In genomic region chr13:114129649-114130062, GRCh38 we compare ENCODE assay signal across 9 cellular contexts. TPM values are rescaled to one million over a fixed set of nuclear protein-coding genes. Genes with fewer than 3 reads are reported as not detected.
DNase-seq lines count a peak whose midpoint lies in the region; ATAC-seq and TF ChIP-seq lines count a peak whose summit lies in the region.
"Had no signal": no experiment of that assay in that cellular context is flagged by ENCODE, and none has a peak within 500 bp of the region (broad histone marks: within the 10 kb centered on the region; RNA-seq: fewer than 3 reads in every experiment).

No MANE protein-coding gene starts in this region.

- H3K4me3 Mint-ChIP-seq in CD8-positive, alpha-beta memory T cell = peak overlapping the region; percentile 100
- peak overlapping the region; percentile 100 for H3K4me3 Mint-ChIP-seq in central memory CD8-positive, alpha-beta T cell

- peak overlapping the region; percentile 89 for H3K4me3 ChIP-seq in CD8-positive, alpha-beta memory T cell (ENCODE audit: low read length)
- peak overlapping the region; percentile 47 for H3K4me3 ChIP-seq in OCI-LY7 (ENCODE audit: low read depth, low read length, poor library complexity, severe bottlenecking)
- H3K4me3 ChIP-seq in neuronal stem cell (ENCODE audit: low read length in 2 of 2) = peak overlapping the region in 1 of 2 donors; percentile 95
- H3K4me3 ChIP-seq in testis = no peak overlapping the region

- TF ChIP-seq CTCF in OCI-LY7 (conservative IDR thresholded peaks at IDR 0.05; ENCODE audit: low read length) (no peak), testis (IDR thresholded peaks at IDR 0.05) (no peak)

- no peak overlapping the region for H4K8ac ChIP-seq in neuronal stem cell (ENCODE audit: low read depth, low read length)

- H3K27me3 ChIP-seq in CD8-positive, alpha-beta memory T cell (ENCODE audit: insufficient read depth, low read length, poor library complexity, severe bottlenecking) = no peaks in the 10 kb centered on the region
- peaks cover 0 to 13% (median 0%) of the 10 kb centered on the region in 3 experiments for H3K27me3 ChIP-seq in neuronal stem cell (ENCODE audit: control insufficient read depth in 3 of 3, insufficient read depth in 3 of 3, low read depth in 1 of 3, low read length in 3 of 3)
- H3K27me3 ChIP-seq in testis = no peaks in the 10 kb centered on the region

- H2BK5ac ChIP-seq in neuronal stem cell (ENCODE audit: low read length) = no peak overlapping the region

- H3K79me1 ChIP-seq in neuronal stem cell (ENCODE audit: low read depth, low read length) = peaks cover 2% of the 10 kb centered on the region

- BruUV-seq in OCI-LY7 (replicated peaks; lab: Mats Ljungman, UMichigan) = no TSS peak

- H2BK120ac ChIP-seq in neuronal stem cell (ENCODE audit: low read depth, low read length) = no peak overlapping the region

- no peak overlapping the region for H3K23ac ChIP-seq in neuronal stem cell (ENCODE audit: low read depth, low read length, poor library complexity)

- TF ChIP-seq POLR2A in testis (IDR thresholded peaks at IDR 0.05) = no peak

- H2AFZ ChIP-seq in OCI-LY7 (ENCODE audit: low read length) (no peak overlapping the region), neuronal stem cell (ENCODE audit: low read length) (no peak overlapping the region)

- peaks cover 8% of the 10 kb centered on the region; the same call in 1 of the 2 replicates for H4K20me1 ChIP-seq in OCI-LY7 (ENCODE audit: insufficient read depth, low read length)

- peak overlapping the region; percentile 73 for H3K4me2 ChIP-seq in OCI-LY7 (ENCODE audit: low read length)
- no peak overlapping the region for H3K4me2 ChIP-seq in neuronal stem cell (ENCODE audit: insufficient read depth, low read length, poor library complexity, severe bottlenecking)

- H3K4me1 ChIP-seq in CD8-positive, alpha-beta memory T cell (ENCODE audit: insufficient read depth, low read length) = peaks cover 66% of the 10 kb centered on the region
- H3K4me1 ChIP-seq in OCI-LY7 (ENCODE audit: insufficient read depth, low read length, poor library complexity, severe bottlenecking) (peaks cover 40% of the 10 kb centered on the region), neuronal stem cell (ENCODE audit: control insufficient read depth in 2 of 2, insufficient read depth in 1 of 2, low read depth in 1 of 2, low read length in 2 of 2) (peaks cover 37 to 41% of the 10 kb centered on the region in 2 donors), testis (peaks cover 12% of the 10 kb centered on the region)

- peak overlapping the region; percentile 85 for H3K27ac ChIP-seq in CD8-positive, alpha-beta memory T cell (ENCODE audit: low read depth, low read length)
- no peak overlapping the region for H3K27ac ChIP-seq in OCI-LY7 (ENCODE audit: low read depth, low read length, poor library complexity, severe bottlenecking)
- no peak overlapping the region for H3K27ac ChIP-seq in neuronal stem cell (replicated peaks; ENCODE audit: low read length)
- H3K27ac ChIP-seq in testis = no peak overlapping the region

- H2BK12ac ChIP-seq in neuronal stem cell (ENCODE audit: low read length) = no peak overlapping the region

- no peak for ATAC-seq in central memory CD8-positive, alpha-beta T cell (replicated peaks; ENCODE audit: extremely low read depth, poor library complexity, severe bottlenecking)
- no peak for ATAC-seq in HG03460 (IDR thresholded peaks at IDR 0.05; ENCODE audit: unreplicated experiment)

- peaks cover 11% of the 10 kb centered on the region for H3K36me3 ChIP-seq in CD8-positive, alpha-beta memory T cell (ENCODE audit: insufficient read depth, low read length)
- H3K36me3 ChIP-seq in OCI-LY7 (ENCODE audit: insufficient read depth, low read length) (no peaks in the 10 kb centered on the region), neuronal stem cell (replicated peaks in 1 of 2; ENCODE audit: control insufficient read depth in 2 of 2, insufficient read depth in 2 of 2, low read length in 2 of 2) (peaks cover 0 to 4% of the 10 kb centered on the region in 2 donors), testis (ENCODE audit: low read depth, missing control alignments) (no peaks in the 10 kb centered on the region)

- H2AK5ac ChIP-seq in neuronal stem cell (ENCODE audit: low read depth, low read length) = peak overlapping the region; percentile 51

- CTCF ChIA-PET in CD8-positive, alpha-beta memory T cell (lab: Charles Lee) = interaction anchor here (0.9 to 9.0 kb wide), 4 partner anchors 14 to 32 kb away, joined by 3 to 60 read pairs (median 6); no protein-coding TSS in a partner anchor
- CTCF ChIA-PET in OCI-LY7 (lab: Charles Lee; ENCODE audit: unreplicated experiment) = no interaction called here

- peak overlapping the region; percentile 27 for H3K9ac ChIP-seq in neuronal stem cell (ENCODE audit: low read depth, low read length, poor library complexity)

- WGBS in neuronal stem cell (ENCODE audit: extremely low coverage in 2 of 2, insufficient read length in 2 of 2, insufficient replicate concordance in 1 of 2), 2 donors = no CpG with 5 or more reads among the region's 9 CpGs
- 82 to 88% methylated on average over 6 to 9 of the region's 9 CpGs for whole genome bisulfite sequencing in testis, 2 donors

- H3K79me2 ChIP-seq in OCI-LY7 (ENCODE audit: insufficient read depth, low read depth, low read length) = no peaks in the 10 kb centered on the region

- no peak overlapping the region for H2BK15ac ChIP-seq in neuronal stem cell (ENCODE audit: low read length)

- peaks cover 65 to 79% (median 73%) of the 10 kb centered on the region in 3 donors for H3K4me1 Mint-ChIP-seq in CD8-positive, alpha-beta memory T cell
- H3K4me1 Mint-ChIP-seq in central memory CD8-positive, alpha-beta T cell = peaks cover 73% of the 10 kb centered on the region

- H3K9me3 Mint-ChIP-seq in CD8-positive, alpha-beta memory T cell = no peaks in the 10 kb centered on the region
- H3K9me3 Mint-ChIP-seq in central memory CD8-positive, alpha-beta T cell = no peaks in the 10 kb centered on the region

- intact Hi-C loops in OCI-LY7 (cut with micrococcal nuclease; ENCODE audit: unreplicated experiment) = loop anchor here (2.0 kb wide), 1 partner anchor 103 kb away; no protein-coding TSS in a partner anchor
- intact Hi-C loops in head of caudate nucleus (cut with DNase I) = loop anchor here (5.0 to 10.0 kb wide), 2 partner anchors 62 to 95 kb away; no protein-coding TSS in a partner anchor
- intact Hi-C loops in testis (cut with DNase I; ENCODE audit: low total_unique reads) = no loop called here

- POLR2A ChIA-PET in CD8-positive, alpha-beta memory T cell (lab: Charles Lee) = interaction anchor here (1.4 to 2.6 kb wide), 3 partner anchors 11 to 64 kb away, joined by 3 to 25 read pairs (median 18); no protein-coding TSS in a partner anchor
- POLR2A ChIA-PET in OCI-LY7 (lab: Charles Lee) = interaction anchor here (2.1 kb wide), 1 partner anchor 18 kb away, joined by 5 read pairs; no protein-coding TSS in a partner anchor

- H3K27ac Mint-ChIP-seq in CD8-positive, alpha-beta memory T cell = peak overlapping the region; percentile 80 to 99 (median 98)
- peak overlapping the region; percentile 99 for H3K27ac Mint-ChIP-seq in central memory CD8-positive, alpha-beta T cell (ENCODE audit: low read depth)

- no peak overlapping the region for H4K91ac ChIP-seq in neuronal stem cell (ENCODE audit: low read depth, low read length, poor library complexity)

- H3K4ac ChIP-seq in neuronal stem cell (ENCODE audit: low read length) = no peak overlapping the region

- H3K27me3 Mint-ChIP-seq in CD8-positive, alpha-beta memory T cell = peaks cover 0 to 4% of the 10 kb centered on the region in 2 donors
- no peaks in the 10 kb centered on the region for H3K27me3 Mint-ChIP-seq in central memory CD8-positive, alpha-beta T cell

- H3K9me3 ChIP-seq in CD8-positive, alpha-beta memory T cell (ENCODE audit: low read length) = no peaks in the 10 kb centered on the region
- H3K9me3 ChIP-seq in OCI-LY7 (ENCODE audit: low read length) (no peaks in the 10 kb centered on the region), neuronal stem cell (replicated peaks in 1 of 2; ENCODE audit: control insufficient read depth in 2 of 2, insufficient read depth in 1 of 2, low read depth in 1 of 2, low read length in 2 of 2) (no peaks in the 10 kb centered on the region), testis (no peaks in the 10 kb centered on the region)

- H3K18ac ChIP-seq in neuronal stem cell (ENCODE audit: low read length) = no peak overlapping the region

- H3K9me2 ChIP-seq in OCI-LY7 (ENCODE audit: insufficient read depth, low read length) = no peaks in the 10 kb centered on the region

- H3K14ac ChIP-seq in neuronal stem cell (ENCODE audit: low read length) = no peak overlapping the region

- peak in 3 of 5 donors; percentile 20 to 59 (median 32) for DNase-seq in CD8-positive, alpha-beta memory T cell
- DNase-seq in OCI-LY7 (ENCODE audit: low spot score) (no peak), neuronal stem cell (ENCODE audit: low spot score) (no peak), head of caudate nucleus (no peak), epidermal melanocyte (ENCODE audit: insufficient read length, low spot score) (no peak), testis (no peak)
- no peak for DNase-seq in central memory CD8-positive, alpha-beta T cell (ENCODE audit: low spot score in 2 of 2)
- DNase-seq: NCI-H1048 had no signal

- peaks cover 12 to 55% (median 13%) of the 10 kb centered on the region in 3 donors for H3K36me3 Mint-ChIP-seq in CD8-positive, alpha-beta memory T cell
- H3K36me3 Mint-ChIP-seq in central memory CD8-positive, alpha-beta T cell (ENCODE audit: insufficient read depth) = peaks cover 56% of the 10 kb centered on the region

RNA-seq across cellular contexts. Expression of gene RASA3, which starts 2.8 kb away (rescaled TPM):
- 10 to 100 TPM; 26.4 to 27.1 TPM for total RNA-seq in CD8-positive, alpha-beta memory T cell
- 123 TPM for polyA plus RNA-seq in CD8-positive, alpha-beta memory T cell
- 3.6 and 4.4 TPM in 2 replicates for total RNA-seq in OCI-LY7 (2014; rRNA removed; shearing (Covaris generic))
- total RNA-seq in OCI-LY7 (2022) (15.0 and 17.9 TPM in 2 replicates), testis (10 to 100 TPM; 16.4 to 21.6 TPM)
- polyA plus RNA-seq in neuronal stem cell (2013, experiment 1 of 2) = 9.5 TPM
- polyA plus RNA-seq in neuronal stem cell (2013, experiment 2 of 2) = 8.9 TPM
- polyA plus RNA-seq in testis (ENCODE audit: insufficient read depth, low read depth, low replicate concordance) = 13.2 TPM

RNA-seq across cellular contexts. Expression of gene CFAP97D2, which starts 49.4 kb away (rescaled TPM):
- total RNA-seq in CD8-positive, alpha-beta memory T cell = not detected
- 0.31 TPM for polyA plus RNA-seq in CD8-positive, alpha-beta memory T cell
- not detected in 2 replicates for total RNA-seq in OCI-LY7 (2014; rRNA removed; shearing (Covaris generic))
- total RNA-seq in OCI-LY7 (2022) (not detected in 2 replicates), testis (1 to 10 TPM; 1.5 to 2.3 TPM)
- 0.22 TPM for polyA plus RNA-seq in neuronal stem cell (2013, experiment 1 of 2)
- 0.11 TPM for polyA plus RNA-seq in neuronal stem cell (2013, experiment 2 of 2)
- polyA plus RNA-seq in testis (ENCODE audit: insufficient read depth, low read depth, low replicate concordance) = 2.7 TPM

Comparison
In these comparisons a context has a peak if more than half of its experiments do, and no peak if none do; other contexts are left out.
1. DNase-seq: peak in CD8-positive, alpha-beta memory T cell (3 of 5); none in OCI-LY7 (single experiment), central memory CD8-positive, alpha-beta T cell (0 of 2), neuronal stem cell (single experiment), head of caudate nucleus (0 of 42), epidermal melanocyte (single experiment) and testis (single experiment).
2. H3K4me3 ChIP-seq: peak in CD8-positive, alpha-beta memory T cell (single experiment) and OCI-LY7 (single experiment); none in testis (0 of 2).